ENCODE assay signal across 8 cellular contexts in the genomic region with DNA sequence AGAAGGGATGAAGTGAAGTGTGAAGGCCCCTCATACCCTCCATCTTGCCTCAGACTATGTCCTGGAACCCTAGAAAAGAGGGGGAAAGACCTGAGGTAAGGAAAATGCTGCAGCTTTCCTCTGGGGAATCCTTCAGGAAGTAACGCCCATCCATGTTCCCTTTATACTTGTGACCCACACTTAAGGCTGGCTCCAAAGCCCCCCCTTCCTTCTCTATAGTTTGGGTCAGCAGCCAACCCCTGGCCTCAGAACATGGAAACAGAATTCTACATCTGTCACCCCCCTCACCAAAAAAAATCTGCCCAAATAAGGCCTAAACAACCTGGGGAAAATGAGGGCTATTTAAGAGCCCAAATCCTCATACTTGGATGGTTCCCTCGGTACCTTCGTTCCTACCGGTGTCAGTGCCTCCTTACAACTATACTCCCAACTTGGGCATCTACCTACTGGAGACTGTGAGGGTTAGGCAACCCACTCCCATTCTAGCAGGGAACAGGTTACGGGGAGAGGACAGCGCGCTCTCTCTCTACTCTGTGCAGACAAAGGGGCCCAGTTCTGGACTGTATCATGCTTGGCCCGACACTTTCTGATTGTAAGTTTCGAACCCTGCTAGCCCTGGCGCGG. TPM values are rescaled to one million over a fixed set of nuclear protein-coding genes. Genes with fewer than 3 reads are reported as not detected.
DNase-seq lines count a peak whose midpoint lies in the region; ATAC-seq and TF ChIP-seq lines count a peak whose summit lies in the region.

No MANE protein-coding gene starts in this region.

- peak overlapping the region; percentile 94 to 95 for H3K4me3 Mint-ChIP-seq in CD14-positive monocyte
- H3K4me3 Mint-ChIP-seq in IgD-negative memory B cell = peak overlapping the region; percentile 95 to 99 (median 97)
- peak overlapping the region; percentile 91 for H3K4me3 Mint-ChIP-seq in dendritic cell treated with granulocyte-macrophage colony-stimulating factor and Interleukin-4, amounts not matched to agents 40 ng/mL and 50 ng/mL, for 4 days
- H3K4me3 Mint-ChIP-seq in nephron = peak overlapping the region; percentile 97 to 100 (median 99)

- no peak for ATAC-seq in GM18873 (IDR thresholded peaks at IDR 0.05; ENCODE audit: low FRiP score, unreplicated experiment)
- no peak for ATAC-seq in HG02981 (IDR thresholded peaks at IDR 0.05; ENCODE audit: unreplicated experiment)

- H3K27me3 Mint-ChIP-seq in CD14-positive monocyte (ENCODE audit: low read depth in 3 of 3) = no peaks in the 10 kb centered on the region
- no peaks in the 10 kb centered on the region for H3K27me3 Mint-ChIP-seq in IgD-negative memory B cell
- H3K27me3 Mint-ChIP-seq in dendritic cell treated with granulocyte-macrophage colony-stimulating factor and Interleukin-4, amounts not matched to agents 40 ng/mL and 50 ng/mL, for 4 days = no peaks in the 10 kb centered on the region
- H3K27me3 Mint-ChIP-seq in nephron (ENCODE audit: low read depth) = no peaks in the 10 kb centered on the region

- H3K4me1 Mint-ChIP-seq in CD14-positive monocyte (peaks cover 51% of the 10 kb centered on the region), IgD-negative memory B cell (peaks cover 24 to 47% (median 33%) of the 10 kb centered on the region in 3 donors), nephron (peaks cover 64% of the 10 kb centered on the region)
- peaks cover 64% of the 10 kb centered on the region for H3K4me1 Mint-ChIP-seq in dendritic cell treated with granulocyte-macrophage colony-stimulating factor and Interleukin-4, amounts not matched to agents 40 ng/mL and 50 ng/mL, for 4 days (ENCODE audit: low read depth)

- TF ChIP-seq CTCF in CD14-positive monocyte (IDR thresholded peaks at IDR 0.05) = no peak
- no peak for TF ChIP-seq CTCF in nephron (IDR thresholded peaks at IDR 0.05; ENCODE audit: unreplicated experiment in 3 of 3)

- DNase-seq in CD14-positive monocyte (ENCODE audit: low spot score) = no peak
- no peak for DNase-seq in kidney glomerular epithelial cell (lab: John Stamatoyannopoulos, UW)
- no peak for DNase-seq in GM19240 (ENCODE audit: insufficient read length, low spot score)

- H3K27ac Mint-ChIP-seq in CD14-positive monocyte = peak overlapping the region; percentile 92 to 98 (median 96)
- H3K27ac Mint-ChIP-seq in IgD-negative memory B cell = peak overlapping the region; percentile 91 to 97 (median 94)
- H3K27ac Mint-ChIP-seq in dendritic cell treated with granulocyte-macrophage colony-stimulating factor and Interleukin-4, amounts not matched to agents 40 ng/mL and 50 ng/mL, for 4 days = peak overlapping the region; percentile 86
- peak overlapping the region; percentile 96 to 97 (median 96) for H3K27ac Mint-ChIP-seq in nephron

- H3K9me3 Mint-ChIP-seq in CD14-positive monocyte (peaks cover 0 to 2% (median 0%) of the 10 kb centered on the region in 7 donors), IgD-negative memory B cell (no peaks in the 10 kb centered on the region), nephron (no peaks in the 10 kb centered on the region)
- no peaks in the 10 kb centered on the region for H3K9me3 Mint-ChIP-seq in dendritic cell treated with granulocyte-macrophage colony-stimulating factor and Interleukin-4, amounts not matched to agents 40 ng/mL and 50 ng/mL, for 4 days

- H3K36me3 Mint-ChIP-seq in CD14-positive monocyte = peaks cover 34 to 35% of the 10 kb centered on the region in 2 donors
- H3K36me3 Mint-ChIP-seq in IgD-negative memory B cell = peaks cover 1% of the 10 kb centered on the region
- peaks cover 49% of the 10 kb centered on the region for H3K36me3 Mint-ChIP-seq in dendritic cell treated with granulocyte-macrophage colony-stimulating factor and Interleukin-4, amounts not matched to agents 40 ng/mL and 50 ng/mL, for 4 days (ENCODE audit: low read depth)
- H3K36me3 Mint-ChIP-seq in nephron (ENCODE audit: low read depth) = peaks cover 39% of the 10 kb centered on the region

- intact Hi-C loops in CD14-positive monocyte (cut with micrococcal nuclease) = loop anchor here (5.0 kb wide), 1 partner anchor 38 kb away; a partner anchor contains a TSS
- intact Hi-C loops in dendritic cell treated with granulocyte-macrophage colony-stimulating factor and Interleukin-4, amounts not matched to agents 40 ng/mL and 50 ng/mL, for 4 days (cut with micrococcal nuclease) = loop anchor here (1.0 to 5.0 kb wide), 2 partner anchors 11 to 38 kb away; a partner anchor contains a TSS

RNA-seq across cellular contexts. Expression of a gene that starts 0.7 kb away (rescaled TPM):
- polyA plus RNA-seq in CD14-positive monocyte (100 to 1,000 TPM; 615 to 635 TPM), IgD-negative memory B cell (723 TPM)

RNA-seq across cellular contexts. Expression of a gene that starts 7.7 kb away (rescaled TPM):
- polyA plus RNA-seq in CD14-positive monocyte (1 to 10 TPM in 1 of 2 donors, under 1 TPM in 1; 0.44 to 1.0 TPM), IgD-negative memory B cell (0.61 TPM)

RNA-seq across cellular contexts. Expression of a gene that starts 15.8 kb away (rescaled TPM):
- polyA plus RNA-seq in CD14-positive monocyte = 1 to 10 TPM; 6.6 to 7.3 TPM
- polyA plus RNA-seq in IgD-negative memory B cell = 6.5 TPM

RNA-seq across cellular contexts. Expression of a gene that starts 19.3 kb away (rescaled TPM):
- polyA plus RNA-seq in CD14-positive monocyte (1 to 10 TPM; 4.4 to 4.8 TPM), IgD-negative memory B cell (10.8 TPM)

RNA-seq across cellular contexts. Expression of a gene that starts 38.0 kb away (rescaled TPM):
- polyA plus RNA-seq in CD14-positive monocyte = 10 to 100 TPM; 18.3 to 26.9 TPM
- polyA plus RNA-seq in IgD-negative memory B cell = 34.3 TPM
